9 cellular contexts compared by ENCODE assay signal in genomic region chr18:7221424-7222155, GRCh38. TPM values are rescaled to one million over a fixed set of nuclear protein-coding genes. Genes with fewer than 3 reads are reported as not detected.
DNase-seq lines count a peak whose midpoint lies in the region; ATAC-seq and TF ChIP-seq lines count a peak whose summit lies in the region.
"Had no signal": no experiment of that assay in that cellular context is flagged by ENCODE, and none has a peak within 500 bp of the region (broad histone marks: within the 10 kb centered on the region; RNA-seq: fewer than 3 reads in every experiment).

No MANE protein-coding gene starts in this region.

- no peaks in the 10 kb centered on the region for H3K9me2 ChIP-seq in HCT116 (ENCODE audit: insufficient read depth)

- no peak overlapping the region for H3K4me2 ChIP-seq in HCT116 (ENCODE audit: low read length)

- H3K36me3 Mint-ChIP-seq in CD14-positive monocyte, result no peaks in the 10 kb centered on the region

- no peak for TF ChIP-seq POLR2A in HCT116 (IDR thresholded peaks at IDR 0.05; ENCODE audit: borderline replicate concordance, extremely low read depth, insufficient read depth, insufficient read length)

- no peak overlapping the region for H3K9ac ChIP-seq in HCT116 (ENCODE audit: low read length)

- no peaks in the 10 kb centered on the region for H3K27me3 ChIP-seq in HCT116 (ENCODE audit: insufficient read depth, low read length)

- in situ Hi-C loops in astrocyte of the cerebellum (cut with HindIII; ENCODE audit: low sequenced_read_pairs), result no loop called here

- DNase-seq in CD14-positive monocyte (ENCODE audit: low spot score) (no peak), HCT116 (ENCODE audit: low read depth, low spot score) (peak; percentile 16), NCI-H345 (lab: John Stamatoyannopoulos, UW) (peak; percentile 52), astrocyte of the cerebellum (ENCODE audit: low read depth) (peak; percentile 54), islet precursor cell (peak; percentile 90)
- no peak for DNase-seq in activated effector memory CD4-positive, alpha-beta T cell treated with Interleukin-2 at 50 U/mL for 16 hours

- H3K4me3 ChIP-seq in HCT116 (replicated peaks in 1 of 2; ENCODE audit: low read depth in 1 of 2, low read length in 2 of 2), result no peak overlapping the region
- H3K4me3 ChIP-seq in astrocyte of the cerebellum (ENCODE audit: low read depth, low read length), result no peak overlapping the region

- no peaks in the 10 kb centered on the region for H4K20me1 ChIP-seq in HCT116 (ENCODE audit: insufficient read depth)

- RAD21 ChIA-PET in HCT116 (lab: Charles Lee; ENCODE audit: low non-redundant PET in 1 of 2, low total read pairs in 2 of 2, uncharacterized antibody in 2 of 2, unreplicated experiment in 2 of 2), result no interaction called here

- TF ChIP-seq CTCF in CD14-positive monocyte (IDR thresholded peaks at IDR 0.05), result peak; percentile 52
- peak in 2 of 3 experiments; percentile 47; a peak in 4 of 6 replicates for TF ChIP-seq CTCF in HCT116 (IDR thresholded peaks at IDR 0.05 in 2 of 3, conservative IDR thresholded peaks at IDR 0.05 in 1 of 3; ENCODE audit: borderline replicate concordance in 1 of 3, insufficient read depth in 1 of 3, low read depth in 2 of 3, low read length in 2 of 3)
- peak; percentile 91 for TF ChIP-seq CTCF in astrocyte of the cerebellum (IDR thresholded peaks at IDR 0.05; ENCODE audit: low read depth, low read length, missing control alignments)

- H2AFZ ChIP-seq in HCT116 (ENCODE audit: low read depth, low read length, poor library complexity, severe bottlenecking), result no peak overlapping the region

- CTCF ChIA-PET in HCT116 (lab: Charles Lee), result no interaction called here

- no peaks in the 10 kb centered on the region for H3K9me3 Mint-ChIP-seq in CD14-positive monocyte

- H3K27me3 Mint-ChIP-seq in CD14-positive monocyte (ENCODE audit: low read depth in 3 of 3), result peaks cover 8 to 10% (median 9%) of the 10 kb centered on the region in 3 donors

- no peaks in the 10 kb centered on the region for H3K79me2 ChIP-seq in HCT116 (ENCODE audit: insufficient read depth, low read length)

- no TSS peak for BruUV-seq in HCT116 (replicated peaks; lab: Mats Ljungman, UMichigan)

- no peaks in the 10 kb centered on the region for H3K4me1 Mint-ChIP-seq in CD14-positive monocyte

- H3K4me1 ChIP-seq in HCT116 (ENCODE audit: control insufficient read depth in 1 of 2, insufficient read depth in 2 of 2, low read length in 2 of 2), result no peaks in the 10 kb centered on the region

- no peak overlapping the region for H3K27ac ChIP-seq in HCT116 (ENCODE audit: low read depth, low read length)

- POLR2A ChIA-PET in HCT116 (lab: Charles Lee), result no interaction called here

- H3K27ac Mint-ChIP-seq in CD14-positive monocyte, result no peak overlapping the region

- H3K36me3 ChIP-seq in HCT116 (ENCODE audit: control insufficient read depth in 1 of 2, insufficient read depth in 2 of 2, low read length in 2 of 2), result no peaks in the 10 kb centered on the region

- H3K4me3 Mint-ChIP-seq in CD14-positive monocyte, result no peak overlapping the region

- peaks cover 0 to 4% of the 10 kb centered on the region in 2 experiments; a peak in 1 of 4 replicates for H3K9me3 ChIP-seq in HCT116 (ENCODE audit: control insufficient read depth in 1 of 2, insufficient read depth in 1 of 2, low read depth in 1 of 2, low read length in 2 of 2)

- peak; percentile 32; the same call in 1 of the 2 replicates for TF ChIP-seq RAD21 in HCT116 (IDR thresholded peaks at IDR 0.05; ENCODE audit: low read depth)

- ATAC-seq in HCT116, result peak; percentile 49; the same call in 1 of the 2 replicates
- ATAC-seq in HG03039 (IDR thresholded peaks at IDR 0.05; ENCODE audit: unreplicated experiment), result no peak
- no peak for ATAC-seq in HG03108 (IDR thresholded peaks at IDR 0.05; ENCODE audit: unreplicated experiment)

- intact Hi-C loops in CD14-positive monocyte (cut with micrococcal nuclease), result no loop called here
- intact Hi-C loops in HCT116 (cut with micrococcal nuclease), result no loop called here

TF ChIP-seq in HCT116, 20 proteins besides CTCF, POLR2A, EP300 and RAD21:
- TF ChIP-seq CEBPB (IDR thresholded peaks at IDR 0.05; ENCODE audit: low read depth) (no peak), SP1 (IDR thresholded peaks at IDR 0.05; ENCODE audit: low read depth) (no peak), JUND (IDR thresholded peaks at IDR 0.05) (no peak), SRF (IDR thresholded peaks at IDR 0.05; ENCODE audit: low read depth) (no peak), ZFX (IDR thresholded peaks at IDR 0.05) (no peak), TCF7L2 (IDR thresholded peaks at IDR 0.05; ENCODE audit: borderline replicate concordance, extremely low read depth, insufficient read depth, insufficient read length) (no peak), YY1 (IDR thresholded peaks at IDR 0.05; ENCODE audit: extremely low read depth, insufficient replicate concordance, low read depth, low read length) (no peak), ATF3 (IDR thresholded peaks at IDR 0.05) (no peak), EGR1 (IDR thresholded peaks at IDR 0.05; ENCODE audit: low read depth) (no peak), ELF1 (IDR thresholded peaks at IDR 0.05; ENCODE audit: borderline replicate concordance, low read depth) (no peak), FOSL1 (IDR thresholded peaks at IDR 0.05; ENCODE audit: low read depth) (no peak)
- TF ChIP-seq, protein P1, sequence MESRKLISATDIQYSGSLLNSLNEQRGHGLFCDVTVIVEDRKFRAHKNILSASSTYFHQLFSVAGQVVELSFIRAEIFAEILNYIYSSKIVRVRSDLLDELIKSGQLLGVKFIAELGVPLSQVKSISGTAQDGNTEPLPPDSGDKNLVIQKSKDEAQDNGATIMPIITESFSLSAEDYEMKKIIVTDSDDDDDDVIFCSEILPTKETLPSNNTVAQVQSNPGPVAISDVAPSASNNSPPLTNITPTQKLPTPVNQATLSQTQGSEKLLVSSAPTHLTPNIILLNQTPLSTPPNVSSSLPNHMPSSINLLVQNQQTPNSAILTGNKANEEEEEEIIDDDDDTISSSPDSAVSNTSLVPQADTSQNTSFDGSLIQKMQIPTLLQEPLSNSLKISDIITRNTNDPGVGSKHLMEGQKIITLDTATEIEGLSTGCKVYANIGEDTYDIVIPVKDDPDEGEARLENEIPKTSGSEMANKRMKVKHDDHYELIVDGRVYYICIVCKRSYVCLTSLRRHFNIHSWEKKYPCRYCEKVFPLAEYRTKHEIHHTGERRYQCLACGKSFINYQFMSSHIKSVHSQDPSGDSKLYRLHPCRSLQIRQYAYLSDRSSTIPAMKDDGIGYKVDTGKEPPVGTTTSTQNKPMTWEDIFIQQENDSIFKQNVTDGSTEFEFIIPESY (IDR thresholded peaks at IDR 0.05; ENCODE audit: extremely low read depth, insufficient replicate concordance, low read length), result no peak
- TF ChIP-seq, protein P2, sequence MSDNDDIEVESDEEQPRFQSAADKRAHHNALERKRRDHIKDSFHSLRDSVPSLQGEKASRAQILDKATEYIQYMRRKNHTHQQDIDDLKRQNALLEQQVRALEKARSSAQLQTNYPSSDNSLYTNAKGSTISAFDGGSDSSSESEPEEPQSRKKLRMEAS (IDR thresholded peaks at IDR 0.05), result no peak

RNA-seq across cellular contexts. Expression of gene LRRC30, which starts 9.3 kb away (rescaled TPM):
- not detected for polyA plus RNA-seq in CD14-positive monocyte
- total RNA-seq in HCT116 (2021; ENCODE audit: unreplicated experiment), result not detected
- not detected in 2 replicates for polyA plus RNA-seq in HCT116 (2012)
- total RNA-seq: lower leg skin had no signal

Comparison
In these comparisons a context has a peak if more than half of its experiments do, and no peak if none do; other contexts are left out.
1. DNase-seq: peak in HCT116 (single experiment), NCI-H345 (single experiment), astrocyte of the cerebellum (single experiment) and islet precursor cell (single experiment); none in CD14-positive monocyte (single experiment) and activated effector memory CD4-positive, alpha-beta T cell treated with Interleukin-2 at 50 U/mL for 16 hours (single experiment).
2. Peak in every context shown above with its lines, with median percentiles within 50 percentile points of each other: CTCF ChIP-seq.